In genomic region chr15:80399508-80399907, GRCh38 we compare ENCODE assay signal across 5 cellular contexts. TPM values are rescaled to one million over a fixed set of nuclear protein-coding genes. Genes with fewer than 3 reads are reported as not detected.
"Had no signal": no experiment of that assay in that cellular context is flagged by ENCODE, and none has a peak within 500 bp of the region (broad histone marks: within the 10 kb centered on the region; RNA-seq: fewer than 3 reads in every experiment).

No MANE protein-coding gene starts in this region.

- H3K4me3 Mint-ChIP-seq: IgD-negative memory B cell had no signal

- H3K27ac Mint-ChIP-seq: IgD-negative memory B cell had no signal

- H3K36me3 Mint-ChIP-seq: IgD-negative memory B cell had no signal

- H3K27ac ChIP-seq: HL-60 had no signal

- DNase-seq: IMR-90 had no signal

- H3K4me3 ChIP-seq: K562 had no signal

RNA-seq across cellular contexts. Expression of gene ARNT2, which starts 4.7 kb away (rescaled TPM):
- total RNA-seq: HT-29, K562 had no signal
